13 cellular contexts compared by ENCODE assay signal in the genomic region with DNA sequence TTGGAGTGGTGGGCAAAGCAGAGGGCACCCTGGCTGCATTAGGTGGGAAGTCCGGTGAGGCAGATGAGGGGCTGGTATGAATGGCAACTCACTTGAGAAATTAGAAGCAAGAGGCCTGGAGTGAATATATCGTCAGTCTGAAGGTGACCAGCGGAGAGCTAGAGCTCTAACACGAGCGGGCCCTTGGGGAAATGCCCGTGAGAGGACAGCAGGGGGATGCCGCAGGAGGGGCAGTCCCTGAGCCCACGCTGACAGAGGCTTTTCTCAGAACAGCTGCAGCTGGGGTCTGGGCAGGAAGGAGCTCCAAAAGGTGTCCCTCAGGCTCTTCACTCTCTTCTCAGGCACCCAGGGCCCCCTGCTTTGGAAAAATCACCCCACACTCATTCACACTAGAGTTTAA. TPM values are rescaled to one million over a fixed set of nuclear protein-coding genes. Genes with fewer than 3 reads are reported as not detected.
"Had no signal": no experiment of that assay in that cellular context is flagged by ENCODE, and none has a peak within 500 bp of the region (broad histone marks: within the 10 kb centered on the region; RNA-seq: fewer than 3 reads in every experiment).

No MANE protein-coding gene starts in this region.

- H3K4me3 ChIP-seq: breast epithelium had no signal

- H3K27ac ChIP-seq: breast epithelium, foreskin keratinocyte had no signal

- H3K36me3 ChIP-seq: breast epithelium had no signal

- ATAC-seq: foreskin keratinocyte, left lobe of liver had no signal

- H3K9me3 ChIP-seq: breast epithelium had no signal

- FAIRE-seq: islet of Langerhans, urothelium cell line had no signal

- H3K27me3 ChIP-seq: breast epithelium, foreskin keratinocyte had no signal

- H3K4me1 ChIP-seq: breast epithelium, foreskin keratinocyte had no signal

- DNase-seq: activated CD4-positive, alpha-beta memory T cell treated with anti-CD3 and anti-CD28 coated beads, Interleukin-2, amount 10 ng/mL, durations not matched to agents 7 days and 5 days; activated CD4-positive, alpha-beta T cell treated with anti-CD3 and anti-CD28 coated beads for 1 hour; activated gamma-delta T cell; activated naive CD8-positive, alpha-beta T cell treated with anti-CD3 and anti-CD28 coated beads for 36 hours; activated T-cell treated with anti-CD3 and anti-CD28 coated beads, Interleukin-2, amount 50 U/mL, for 48 hours; foreskin keratinocyte; head of caudate nucleus; mammary epithelial cell; stimulated activated CD4-positive, alpha-beta T cell treated with anti-CD3 and anti-CD28 coated beads, Interleukin-4, amount 100 ng/mL, for 1 hour had no signal

RNA-seq across cellular contexts. Expression of gene CD93, which starts 32.0 kb away (rescaled TPM):
- total RNA-seq: foreskin keratinocyte, mammary epithelial cell had no signal
- polyA plus RNA-seq: foreskin keratinocyte, mammary epithelial cell had no signal
